ENCODE assay signal across 8 cellular contexts in genomic region chr4:184268574-184269160, GRCh38. TPM values are rescaled to one million over a fixed set of nuclear protein-coding genes. Genes with fewer than 3 reads are reported as not detected.
DNase-seq lines count a peak whose midpoint lies in the region; ATAC-seq, FAIRE-seq and TF ChIP-seq lines count a peak whose summit lies in the region.

No MANE protein-coding gene starts in this region.

- no peak for DNase-seq in CD14-positive monocyte (ENCODE audit: low spot score)
- peak; percentile 56 for DNase-seq in KBM-7
- no peak for DNase-seq in activated T-helper 2 cell treated with anti-CD3 and anti-CD28 coated beads, Interferon-gamma antibody, Interleukin-2, Interleukin-4, amounts not matched to agents 10 μg/mL and 5 μg/mL and 100 μg/mL, durations not matched to agents 14 hours and 24 hours and 36 hours (ENCODE audit: low spot score)
- DNase-seq in midbrain (lab: John Stamatoyannopoulos, UW) = no peak
- DNase-seq in kidney glomerular epithelial cell (lab: John Stamatoyannopoulos, UW) = no peak
- no peak for DNase-seq in HTR-8/SVneo (ENCODE audit: insufficient read length, low spot score)

- peaks cover 41% of the 10 kb centered on the region for H3K4me1 Mint-ChIP-seq in CD14-positive monocyte
- H3K4me1 Mint-ChIP-seq in activated T-helper 2 cell treated with anti-CD3 and anti-CD28 coated beads, Interferon-gamma antibody, Interleukin-2, Interleukin-4, amounts not matched to agents 10 μg/mL and 5 μg/mL and 100 μg/mL, durations not matched to agents 14 hours and 24 hours and 36 hours (ENCODE audit: low read depth) = peaks cover 77% of the 10 kb centered on the region

- H3K4me3 Mint-ChIP-seq in CD14-positive monocyte = peak overlapping the region; percentile 69 to 84
- peak overlapping the region; percentile 74 for H3K4me3 Mint-ChIP-seq in activated T-helper 2 cell treated with anti-CD3 and anti-CD28 coated beads, Interferon-gamma antibody, Interleukin-2, Interleukin-4, amounts not matched to agents 10 μg/mL and 5 μg/mL and 100 μg/mL, durations not matched to agents 14 hours and 24 hours and 36 hours (ENCODE audit: low read depth)

- intact Hi-C loops in CD14-positive monocyte (cut with micrococcal nuclease) = loop anchor here in 1 of 2 donors (2.0 to 10.0 kb wide), 4 partner anchors 76 to 376 kb away; partner anchors contain the start of genes CASP3, IRF2 and PRIMPOL
- intact Hi-C loops in activated T-helper 2 cell treated with anti-CD3 and anti-CD28 coated beads, Interferon-gamma antibody, Interleukin-2, Interleukin-4, amounts not matched to agents 10 μg/mL and 5 μg/mL and 100 μg/mL, durations not matched to agents 14 hours and 24 hours and 36 hours (cut with micrococcal nuclease) = loop anchor here (1.0 to 5.0 kb wide), 10 partner anchors 15 to 554 kb away; partner anchors contain the start of genes CASP3, IRF2 and PRIMPOL

- TF ChIP-seq CTCF in CD14-positive monocyte (IDR thresholded peaks at IDR 0.05) = no peak

- H3K4me1 ChIP-seq in mesodermal cell (ENCODE audit: control insufficient read depth, insufficient read depth, low read length, poor library complexity, severe bottlenecking) = peaks cover 16% of the 10 kb centered on the region

- H3K27ac Mint-ChIP-seq in CD14-positive monocyte = peak overlapping the region; percentile 89 to 98 (median 97)
- H3K27ac Mint-ChIP-seq in activated T-helper 2 cell treated with anti-CD3 and anti-CD28 coated beads, Interferon-gamma antibody, Interleukin-2, Interleukin-4, amounts not matched to agents 10 μg/mL and 5 μg/mL and 100 μg/mL, durations not matched to agents 14 hours and 24 hours and 36 hours = peak overlapping the region; percentile 95

- H3K27me3 Mint-ChIP-seq in CD14-positive monocyte (ENCODE audit: low read depth in 3 of 3) = peaks cover 1 to 3% (median 3%) of the 10 kb centered on the region in 3 donors
- no peaks in the 10 kb centered on the region for H3K27me3 Mint-ChIP-seq in activated T-helper 2 cell treated with anti-CD3 and anti-CD28 coated beads, Interferon-gamma antibody, Interleukin-2, Interleukin-4, amounts not matched to agents 10 μg/mL and 5 μg/mL and 100 μg/mL, durations not matched to agents 14 hours and 24 hours and 36 hours (ENCODE audit: low read depth)

- 83 to 84% methylated on average over 4 of the region's 6 CpGs for WGBS in mesodermal cell (ENCODE audit: insufficient coverage in 2 of 2), 2 experiments

- no peak overlapping the region for H3K4me3 ChIP-seq in mesodermal cell (ENCODE audit: extremely low read depth, insufficient read depth, low read length, poor library complexity, severe bottlenecking)

- no peak for ATAC-seq in esophagus mucosa

- H3K9me3 Mint-ChIP-seq in CD14-positive monocyte = peaks cover 0 to 9% (median 0%) of the 10 kb centered on the region in 7 donors
- no peaks in the 10 kb centered on the region for H3K9me3 Mint-ChIP-seq in activated T-helper 2 cell treated with anti-CD3 and anti-CD28 coated beads, Interferon-gamma antibody, Interleukin-2, Interleukin-4, amounts not matched to agents 10 μg/mL and 5 μg/mL and 100 μg/mL, durations not matched to agents 14 hours and 24 hours and 36 hours

- no peak for FAIRE-seq in HTR-8/SVneo (lab: Jason Lieb, UNC)

- no peaks in the 10 kb centered on the region for H3K9me3 ChIP-seq in mesodermal cell (ENCODE audit: control insufficient read depth, low read length)

- no peaks in the 10 kb centered on the region for H3K36me3 ChIP-seq in mesodermal cell (ENCODE audit: control insufficient read depth, insufficient read depth, low read length)

- H3K36me3 Mint-ChIP-seq in CD14-positive monocyte = no peaks in the 10 kb centered on the region
- no peaks in the 10 kb centered on the region for H3K36me3 Mint-ChIP-seq in activated T-helper 2 cell treated with anti-CD3 and anti-CD28 coated beads, Interferon-gamma antibody, Interleukin-2, Interleukin-4, amounts not matched to agents 10 μg/mL and 5 μg/mL and 100 μg/mL, durations not matched to agents 14 hours and 24 hours and 36 hours (ENCODE audit: low read depth)

- peak overlapping the region; percentile 85 for H3K27ac ChIP-seq in mesodermal cell (ENCODE audit: low read depth, low read length, severe bottlenecking)

- in situ Hi-C loops in KBM-7 (cut with MboI; ENCODE audit: low pct_unique_long_range_greater_than_20kb, low sequenced_read_pairs) = no loop called here

RNA-seq across cellular contexts. Expression of gene ENPP6, which starts 51.0 kb away (rescaled TPM):
- under 1 TPM in 1 of 2 donors, not detected in 1; 0.05 TPM for polyA plus RNA-seq in CD14-positive monocyte
- 0.14 and 0.41 TPM in 2 replicates for total RNA-seq in activated T-helper 2 cell treated with anti-CD3 and anti-CD28 coated beads, Interferon-gamma antibody, Interleukin-2, Interleukin-4, amounts not matched to agents 10 μg/mL and 5 μg/mL and 100 μg/mL, durations not matched to agents 14 hours and 24 hours and 36 hours
- not detected for polyA plus RNA-seq in mesodermal cell (2013, experiment 1 of 2)
- 0.10 TPM for polyA plus RNA-seq in mesodermal cell (2013, experiment 2 of 2)
- total RNA-seq in esophagus mucosa = not detected
